Comparison of ENCODE assay signal across 20 cellular contexts in genomic region chr2:20334645-20335203, GRCh38. TPM values are rescaled to one million over a fixed set of nuclear protein-coding genes. Genes with fewer than 3 reads are reported as not detected.
DNase-seq lines count a peak whose midpoint lies in the region; ATAC-seq, FAIRE-seq and TF ChIP-seq lines count a peak whose summit lies in the region.
"Had no signal": no experiment of that assay in that cellular context is flagged by ENCODE, and none has a peak within 500 bp of the region (broad histone marks: within the 10 kb centered on the region; RNA-seq: fewer than 3 reads in every experiment).

No MANE protein-coding gene starts in this region.

- peaks cover 4 to 20% of the 10 kb centered on the region in 2 experiments; a peak in 4 of 5 replicates for H3K36me3 ChIP-seq in HepG2 (replicated peaks in 1 of 2; ENCODE audit: control insufficient read depth in 1 of 2, insufficient read depth in 2 of 2, low read length in 2 of 2)
- H3K36me3 ChIP-seq: heart right ventricle had no signal

- H2AFZ ChIP-seq in HepG2 (ENCODE audit: low read length): no peak overlapping the region
- H2AFZ ChIP-seq: parathyroid adenoma had no signal

- H3K9ac ChIP-seq in HepG2 (ENCODE audit: insufficient read depth, low read depth, low read length): no peak overlapping the region
- H3K9ac ChIP-seq: parathyroid adenoma had no signal

- H3K4me2 ChIP-seq in A549 (peak overlapping the region; percentile 42), HepG2 (ENCODE audit: low read depth, low read length) (no peak overlapping the region)

- no peaks in the 10 kb centered on the region for H3K27me3 ChIP-seq in CD4-positive, alpha-beta T cell (ENCODE audit: control insufficient read depth, insufficient read depth, low read length)
- no peaks in the 10 kb centered on the region for H3K27me3 ChIP-seq in HepG2 (ENCODE audit: control insufficient read depth in 1 of 2, insufficient read depth in 2 of 2, low read length in 2 of 2)
- H3K27me3 ChIP-seq: esophagus muscularis mucosa, heart right ventricle had no signal

- H3K4me1 ChIP-seq in A549: peaks cover 41% of the 10 kb centered on the region
- peaks cover 51% of the 10 kb centered on the region for H3K4me1 ChIP-seq in HepG2 (ENCODE audit: insufficient read depth, low read length)

- intact Hi-C loops in CD4-positive, alpha-beta T cell (cut with DNase I, micrococcal nuclease): loop anchor here in 1 of 2 experiments (2.0 kb wide), 1 partner anchor 16 kb away; the partner anchor contains the start of gene PUM2
- intact Hi-C loops in HepG2 (cut with micrococcal nuclease; ENCODE audit: unreplicated experiment): no loop called here

- ATAC-seq in A549 (peak; percentile 43 to 63; a peak in 4 of 6 replicates), WTC11 (no peak), HepG2 (peak; percentile 55), HG03196 (IDR thresholded peaks at IDR 0.05; ENCODE audit: unreplicated experiment) (no peak)
- peak; percentile 34 for ATAC-seq in CD4-positive, alpha-beta T cell (ENCODE audit: poor library complexity)
- ATAC-seq: mucosa of descending colon had no signal

- no peaks in the 10 kb centered on the region for H3K9me3 ChIP-seq in A549
- peaks cover 9% of the 10 kb centered on the region for H3K9me3 ChIP-seq in CD4-positive, alpha-beta T cell (ENCODE audit: control insufficient read depth, low read length)
- peaks cover 19% of the 10 kb centered on the region for H3K9me3 ChIP-seq in HepG2 (ENCODE audit: low read length)

- in situ Hi-C loops in HepG2 (cut with HindIII; ENCODE audit: extremely low pct_ligation_motif_present, low pct_unique_long_range_greater_than_20kb): no loop called here

- H3K4me3 ChIP-seq in A549 (no peak overlapping the region), HepG2 (replicated peaks in 1 of 3; ENCODE audit: insufficient read depth in 1 of 3, low read depth in 2 of 3, low read length in 3 of 3) (no peak overlapping the region)
- H3K4me3 ChIP-seq: esophagus muscularis mucosa, heart right ventricle, mucosa of descending colon had no signal

- H3K27ac ChIP-seq in A549: 0 out of 6 replicates have a peak overlapping the region, but pooled peaks of 1 of the 2 experiments have one; percentile 2
- no peak overlapping the region for H3K27ac ChIP-seq in CD4-positive, alpha-beta T cell (ENCODE audit: low read depth, low read length)
- H3K27ac ChIP-seq in HepG2 (ENCODE audit: extremely low read length, insufficient read depth, low read length): no peak overlapping the region
- H3K27ac ChIP-seq: esophagus muscularis mucosa, heart right ventricle, parathyroid adenoma had no signal

- TF ChIP-seq RAD21 in A549 (conservative IDR thresholded peaks at IDR 0.05 in 1 of 2, IDR thresholded peaks at IDR 0.05 in 1 of 2) (no peak), HepG2 (CRISPR knock-in tag; IDR thresholded peaks at IDR 0.05) (no peak)

- peak overlapping the region; percentile 30 for H3K4me3 Mint-ChIP-seq in CD4-positive, alpha-beta T cell
- no peak overlapping the region for H3K4me3 Mint-ChIP-seq in WTC11
- H3K4me3 Mint-ChIP-seq: activated CD4-positive, alpha-beta T cell treated with anti-CD3 and anti-CD28 coated beads, Interleukin-2, amount 10 ng/mL, durations not matched to agents 24 days and 14 days; HFFc6 had no signal

- H3K36me3 Mint-ChIP-seq in CD4-positive, alpha-beta T cell (ENCODE audit: low read depth): peaks cover 48% of the 10 kb centered on the region
- 0 out of 2 replicates have a peak, but pooled peaks cover 4% of the 10 kb centered on the region for H3K36me3 Mint-ChIP-seq in WTC11

- WGBS in A549 (ENCODE audit: missing lambda C conversion rate): 47% methylated on average over 4 of the region's 4 CpGs
- WGBS in HepG2 (ENCODE audit: low lambda C conversion rate): 90% methylated on average over 4 of the region's 4 CpGs

- TF ChIP-seq CTCF in A549 (IDR thresholded peaks at IDR 0.05): no peak
- TF ChIP-seq CTCF in CD4-positive, alpha-beta T cell (IDR thresholded peaks at IDR 0.05): no peak
- no peak for TF ChIP-seq CTCF in WTC11 (IDR thresholded peaks at IDR 0.05)
- no peak for TF ChIP-seq CTCF in HepG2 (CRISPR knock-in tag; IDR thresholded peaks at IDR 0.05)

- POLR2A ChIA-PET in A549 (lab: Yijun Ruan, JAX) (interaction anchor here (1.4 kb wide), 1 partner anchor 8 kb away, joined by 3 read pairs; no protein-coding TSS in a partner anchor), WTC11 (lab: Charles Lee) (no interaction called here), HepG2 (lab: Yijun Ruan, JAX) (interaction anchor here (1.2 kb wide), 1 partner anchor 17 kb away, joined by 5 read pairs; no protein-coding TSS in a partner anchor)
- POLR2A ChIA-PET in CD4-positive, alpha-beta T cell (lab: Charles Lee): no interaction called here

- H3K4me1 Mint-ChIP-seq in CD4-positive, alpha-beta T cell (ENCODE audit: low read depth): peaks cover 93% of the 10 kb centered on the region
- H3K4me1 Mint-ChIP-seq in WTC11: peaks cover 83% of the 10 kb centered on the region

- no peak for FAIRE-seq in A549 (lab: Jason Lieb, UNC)
- FAIRE-seq in HepG2 (lab: Jason Lieb, UNC): no peak

- peaks cover 100% of the 10 kb centered on the region for H3K79me2 ChIP-seq in HepG2 (ENCODE audit: insufficient read depth, low read length)

- H3K9me3 Mint-ChIP-seq in CD4-positive, alpha-beta T cell: peaks cover 8% of the 10 kb centered on the region
- no peaks in the 10 kb centered on the region for H3K9me3 Mint-ChIP-seq in WTC11
- H3K9me3 Mint-ChIP-seq: HFFc6 had no signal

- peak overlapping the region; percentile 85 for H3K27ac Mint-ChIP-seq in CD4-positive, alpha-beta T cell
- H3K27ac Mint-ChIP-seq in WTC11: peak overlapping the region; percentile 21; the same call in 1 of the 2 replicates
- H3K27ac Mint-ChIP-seq: activated CD4-positive, alpha-beta T cell treated with anti-CD3 and anti-CD28 coated beads, Interleukin-2, amount 10 ng/mL, durations not matched to agents 24 days and 14 days; HFFc6 had no signal

- DNase-seq in A549 (ENCODE audit: low read depth in 1 of 2, low spot score in 1 of 2) (no peak), WTC11 (ENCODE audit: low spot score) (no peak), HepG2 (ENCODE audit: low spot score) (no peak), OCI-M2 (lab: John Stamatoyannopoulos, UW; ENCODE audit: unreplicated experiment) (no peak)
- DNase-seq in CD4-positive, alpha-beta T cell: no peak
- DNase-seq in stimulated activated CD4-positive, alpha-beta T cell treated with anti-CD3 and anti-CD28 coated beads, Interleukin-2, amount 100 ng/mL, for 48 hours: no peak
- DNase-seq: activated CD4-positive, alpha-beta T cell treated with anti-CD3 and anti-CD28 coated beads, Interleukin-2, amount 10 ng/mL, durations not matched to agents 24 days and 14 days; DMS79; heart right ventricle; HFFc6; kidney glomerular epithelial cell; mucosa of descending colon; NCI-H1105 treated with DMSO at 0.1 percent for 48 hours; NK-92 treated with Interleukin-12 subunit alpha and Interleukin-12 subunit beta, amount 100 ng/mL, for 24 hours; SIG-M5; substantia nigra; T-helper 9 cell had no signal

- no peak for TF ChIP-seq POLR2A in A549 (IDR thresholded peaks at IDR 0.05; ENCODE audit: low read length)
- no peak for TF ChIP-seq POLR2A in HepG2 (IDR thresholded peaks at IDR 0.05; ENCODE audit: insufficient read depth in 1 of 2, low read depth in 2 of 2, low read length in 2 of 2)

- H3K27me3 Mint-ChIP-seq in CD4-positive, alpha-beta T cell: no peaks in the 10 kb centered on the region
- no peaks in the 10 kb centered on the region for H3K27me3 Mint-ChIP-seq in WTC11 (ENCODE audit: low read depth)
- H3K27me3 Mint-ChIP-seq: activated CD4-positive, alpha-beta T cell treated with anti-CD3 and anti-CD28 coated beads, Interleukin-2, amount 10 ng/mL, durations not matched to agents 24 days and 14 days had no signal

- H4K20me1 ChIP-seq in HepG2 (ENCODE audit: insufficient read depth, low read length): peaks cover 100% of the 10 kb centered on the region

- TF ChIP-seq EP300 in A549 (IDR thresholded peaks at IDR 0.05) (no peak), HepG2 (IDR thresholded peaks at IDR 0.05; ENCODE audit: low read depth in 2 of 2, low read length in 2 of 2) (no peak), HepG2 (CRISPR knock-in tag; IDR thresholded peaks at IDR 0.05; ENCODE audit: borderline replicate concordance) (no peak)

- CTCF ChIA-PET in A549 (lab: Yijun Ruan, JAX) (interaction anchor here (0.7 to 4.7 kb wide), 6 partner anchors 8 to 44 kb away, joined by 4 to 44 read pairs (median 5); no protein-coding TSS in a partner anchor), WTC11 (lab: Charles Lee) (interaction anchor here (1.0 to 3.1 kb wide), 2 partner anchors 8 to 10 kb away, joined by 3 to 10 read pairs; no protein-coding TSS in a partner anchor), HepG2 (lab: Yijun Ruan, JAX; ENCODE audit: low intra/inter-chr PET ratio, low total read pairs) (no interaction called here)
- CTCF ChIA-PET in CD4-positive, alpha-beta T cell (lab: Charles Lee): interaction anchor here (1.2 to 5.2 kb wide), 2 partner anchors 9 to 77 kb away, joined by 3 to 31 read pairs; no protein-coding TSS in a partner anchor

- no TSS peak for BruUV-seq in HepG2 (replicated peaks; lab: Mats Ljungman, UMichigan)

RNA-seq across cellular contexts. Expression of gene PUM2, which starts 15.9 kb away (rescaled TPM):
- polyA plus RNA-seq in A549 (2011; rRNA removed) (93.8 and 94.2 TPM in 2 replicates), A549 (2017; fragmentation: RNase III; extraction: RNeasy Plus Mini Kit Qiagen cat#74134 plus additional on column Dnase treatment) (44.6 to 45.2 TPM (median 44.8 TPM) in 3 replicates), HepG2 (2011; rRNA removed) (61.8 and 69.8 TPM in 2 replicates)
- polyA plus RNA-seq in A549 (2012; cell fraction: cytosol; rRNA removed): 21.5 and 30.3 TPM in 2 replicates
- 18.3 and 23.5 TPM in 2 replicates for polyA plus RNA-seq in A549 (2012; cell fraction: nucleus; rRNA removed)
- polyA minus RNA-seq in A549 (2011; rRNA and poly(A)+ RNA removed): 196 and 245 TPM in 2 replicates
- 10 to 100 TPM; 94.9 to 95.4 TPM for total RNA-seq in CD4-positive, alpha-beta T cell
- total RNA-seq in WTC11 (2021) (84.7 to 104 TPM (median 90.0 TPM) in 3 replicates), HepG2 (2016; rRNA removed; fragmentation: Illumina TruSeq; extraction: Trizol) (69.6 and 94.7 TPM in 2 replicates)
- total RNA-seq in HepG2 (2016; cell fraction: cytosol; rRNA removed; fragmentation: Illumina TruSeq; extraction: Trizol; ENCODE audit: low read depth): 268 and 314 TPM in 2 replicates
- 66.2 and 87.3 TPM in 2 replicates for total RNA-seq in HepG2 (2016; cell fraction: insoluble cytoplasmic fraction; rRNA removed; fragmentation: Illumina TruSeq; extraction: Trizol)
- 195 and 235 TPM in 2 replicates for total RNA-seq in HepG2 (2016; cell fraction: membrane; rRNA removed; fragmentation: Illumina TruSeq; extraction: Trizol)
- 86.0 and 93.6 TPM in 2 replicates for total RNA-seq in HepG2 (2016; cell fraction: nucleus; rRNA removed; fragmentation: Illumina TruSeq; extraction: Trizol)
- polyA plus RNA-seq in HepG2 (2011; cell fraction: cytosol; rRNA removed): 41.5 and 48.4 TPM in 2 replicates
- polyA plus RNA-seq in HepG2 (2011; cell fraction: nucleus; rRNA removed): 37.5 and 39.9 TPM in 2 replicates
- 57.8 and 68.4 TPM in 2 replicates for polyA plus RNA-seq in HepG2 (2012)
- polyA plus RNA-seq in HepG2 (2016; cell fraction: cytosol; fragmentation: Illumina TruSeq; extraction: Trizol; ENCODE audit: low read depth): 1.7 and 2.0 TPM in 2 replicates
- 65.5 and 73.0 TPM in 2 replicates for polyA plus RNA-seq in HepG2 (2016; cell fraction: insoluble cytoplasmic fraction; fragmentation: Illumina TruSeq; extraction: Trizol; ENCODE audit: low read depth)
- polyA plus RNA-seq in HepG2 (2016; cell fraction: membrane; fragmentation: Illumina TruSeq; extraction: Trizol; ENCODE audit: low read depth): 11.7 and 13.1 TPM in 2 replicates
- polyA plus RNA-seq in HepG2 (2016; cell fraction: nucleus; fragmentation: Illumina TruSeq; extraction: Trizol; ENCODE audit: insufficient read depth, low read depth): 65.5 and 68.7 TPM in 2 replicates
- polyA minus RNA-seq in HepG2 (2011; rRNA and poly(A)+ RNA removed; ENCODE audit: low replicate concordance): 209 and 286 TPM in 2 replicates
- 125 and 141 TPM in 2 replicates for polyA minus RNA-seq in HepG2 (2011; cell fraction: cytosol; rRNA and poly(A)+ RNA removed)
- 209 and 212 TPM in 2 replicates for polyA minus RNA-seq in HepG2 (2011; cell fraction: nucleus; rRNA and poly(A)+ RNA removed)

Comparison
In these comparisons a context has a peak if more than half of its experiments do, and no peak if none do; other contexts are left out.
1. ATAC-seq: peak in A549 (2 of 2), CD4-positive, alpha-beta T cell (single experiment) and HepG2 (single experiment); none in WTC11 (single experiment) and HG03196 (single experiment).
2. POLR2A ChIA-PET loops: an anchor here in A549 (1.4 kb wide) and HepG2 (1.2 kb wide); none called in CD4-positive, alpha-beta T cell and WTC11.